ENCODE assay signal across 18 cellular contexts in genomic region chr16:78890496-78890895, GRCh38.
DNase-seq lines count a peak whose midpoint lies in the region; ATAC-seq and TF ChIP-seq lines count a peak whose summit lies in the region.
"Had no signal": no experiment of that assay in that cellular context is flagged by ENCODE, and none has a peak within 500 bp of the region (broad histone marks: within the 10 kb centered on the region; RNA-seq: fewer than 3 reads in every experiment).

No MANE protein-coding gene starts in this region.

- no peaks in the 10 kb centered on the region for H3K27me3 Mint-ChIP-seq in activated CD8-positive, alpha-beta T cell treated with anti-CD3 and anti-CD28 coated beads for 36 hours
- no peaks in the 10 kb centered on the region for H3K27me3 Mint-ChIP-seq in activated CD8-positive, alpha-beta T cell treated with anti-CD3 and anti-CD28 coated beads, Interleukin-2, amount 10 ng/mL, durations not matched to agents 7 days and 5 days (ENCODE audit: low read depth)
- H3K27me3 Mint-ChIP-seq in CD4-positive, alpha-beta T cell = no peaks in the 10 kb centered on the region
- H3K27me3 Mint-ChIP-seq in WTC11 (ENCODE audit: low read depth) = no peaks in the 10 kb centered on the region
- no peaks in the 10 kb centered on the region for H3K27me3 Mint-ChIP-seq in naive B cell

- H3K4me3 Mint-ChIP-seq in activated CD8-positive, alpha-beta T cell treated with anti-CD3 and anti-CD28 coated beads for 36 hours = no peak overlapping the region
- H3K4me3 Mint-ChIP-seq in activated CD8-positive, alpha-beta T cell treated with anti-CD3 and anti-CD28 coated beads, Interleukin-2, amount 10 ng/mL, durations not matched to agents 7 days and 5 days = no peak overlapping the region
- H3K4me3 Mint-ChIP-seq in CD4-positive, alpha-beta T cell = no peak overlapping the region
- H3K4me3 Mint-ChIP-seq in WTC11 (no peak overlapping the region), naive B cell (peak overlapping the region in 5 of 8 donors; percentile 7 to 80 (median 64))

- H3K27ac ChIP-seq in CD4-positive, alpha-beta T cell (ENCODE audit: low read depth, low read length) = no peak overlapping the region
- H3K27ac ChIP-seq: A549 had no signal

- H3K4me1 Mint-ChIP-seq in activated CD8-positive, alpha-beta T cell treated with anti-CD3 and anti-CD28 coated beads for 36 hours (ENCODE audit: low read depth) = peaks cover 23% of the 10 kb centered on the region
- peaks cover 4% of the 10 kb centered on the region for H3K4me1 Mint-ChIP-seq in activated CD8-positive, alpha-beta T cell treated with anti-CD3 and anti-CD28 coated beads, Interleukin-2, amount 10 ng/mL, durations not matched to agents 7 days and 5 days (ENCODE audit: low read depth)
- peaks cover 32% of the 10 kb centered on the region for H3K4me1 Mint-ChIP-seq in CD4-positive, alpha-beta T cell (ENCODE audit: low read depth)
- H3K4me1 Mint-ChIP-seq in WTC11 (peaks cover 42% of the 10 kb centered on the region), naive B cell (peaks cover 26 to 46% (median 39%) of the 10 kb centered on the region in 3 donors)

- H3K9me3 ChIP-seq in CD4-positive, alpha-beta T cell (ENCODE audit: control insufficient read depth, low read length) = no peaks in the 10 kb centered on the region
- H3K9me3 ChIP-seq: A549 had no signal

- intact Hi-C loops in activated CD8-positive, alpha-beta T cell treated with anti-CD3 and anti-CD28 coated beads for 36 hours (cut with micrococcal nuclease) = loop anchor here (10.0 kb wide), 1 partner anchor 116 kb away; no protein-coding TSS in a partner anchor
- intact Hi-C loops in CD4-positive, alpha-beta T cell (cut with DNase I, micrococcal nuclease) = no loop called here

- peaks cover 4% of the 10 kb centered on the region for H3K9me3 Mint-ChIP-seq in activated CD8-positive, alpha-beta T cell treated with anti-CD3 and anti-CD28 coated beads for 36 hours
- H3K9me3 Mint-ChIP-seq in activated CD8-positive, alpha-beta T cell treated with anti-CD3 and anti-CD28 coated beads, Interleukin-2, amount 10 ng/mL, durations not matched to agents 7 days and 5 days (ENCODE audit: insufficient read depth) = no peaks in the 10 kb centered on the region
- H3K9me3 Mint-ChIP-seq in CD4-positive, alpha-beta T cell = peaks cover 2% of the 10 kb centered on the region
- H3K9me3 Mint-ChIP-seq in WTC11 = no peaks in the 10 kb centered on the region
- peaks cover 0 to 2% (median 0%) of the 10 kb centered on the region in 7 donors for H3K9me3 Mint-ChIP-seq in naive B cell

- H3K27me3 ChIP-seq in CD4-positive, alpha-beta T cell (ENCODE audit: control insufficient read depth, insufficient read depth, low read length) = no peaks in the 10 kb centered on the region

- POLR2A ChIA-PET in activated CD8-positive, alpha-beta T cell treated with anti-CD3 and anti-CD28 coated beads for 36 hours (lab: Charles Lee) = no interaction called here
- POLR2A ChIA-PET in activated CD8-positive, alpha-beta T cell treated with anti-CD3 and anti-CD28 coated beads, Interleukin-2, amount 10 ng/mL, durations not matched to agents 7 days and 5 days (lab: Charles Lee) = interaction anchor here (0.7 kb wide), 1 partner anchor 274 kb away, joined by 3 read pairs; no protein-coding TSS in a partner anchor
- POLR2A ChIA-PET in CD4-positive, alpha-beta T cell (lab: Charles Lee) = no interaction called here
- POLR2A ChIA-PET in WTC11 (lab: Charles Lee) = no interaction called here

- CTCF ChIA-PET in activated CD8-positive, alpha-beta T cell treated with anti-CD3 and anti-CD28 coated beads for 36 hours (lab: Charles Lee) = no interaction called here
- CTCF ChIA-PET in activated CD8-positive, alpha-beta T cell treated with anti-CD3 and anti-CD28 coated beads, Interleukin-2, amount 10 ng/mL, durations not matched to agents 7 days and 5 days (lab: Charles Lee) = no interaction called here
- CTCF ChIA-PET in CD4-positive, alpha-beta T cell (lab: Charles Lee) = no interaction called here
- CTCF ChIA-PET in WTC11 (lab: Charles Lee) = no interaction called here

- no peak for TF ChIP-seq CTCF in activated CD8-positive, alpha-beta T cell treated with anti-CD3 and anti-CD28 coated beads for 36 hours (IDR thresholded peaks at IDR 0.05)
- TF ChIP-seq CTCF in CD4-positive, alpha-beta T cell (IDR thresholded peaks at IDR 0.05) = no peak
- TF ChIP-seq CTCF in WTC11 (IDR thresholded peaks at IDR 0.05) = no peak

- no peak for DNase-seq in activated CD8-positive, alpha-beta T cell treated with anti-CD3 and anti-CD28 coated beads for 36 hours
- DNase-seq in activated CD8-positive, alpha-beta T cell treated with anti-CD3 and anti-CD28 coated beads, Interleukin-2, amount 10 ng/mL, durations not matched to agents 7 days and 5 days = no peak
- no peak for DNase-seq in CD4-positive, alpha-beta T cell
- DNase-seq in WTC11 (ENCODE audit: low spot score) (no peak), naive B cell (peak; percentile 8), DMS79 treated with DMSO at 0.1 percent for 48 hours (lab: John Stamatoyannopoulos, UW) (no peak)
- DNase-seq: COR-L47, H7, KG1, NCI-H1436, NCI-H2029, NCI-H2171 treated with DMSO at 0.1 percent for 48 hours, NCI-H510A, NCI-H774 had no signal

- no peak for ATAC-seq in activated CD8-positive, alpha-beta T cell treated with anti-CD3 and anti-CD28 coated beads for 36 hours
- no peak for ATAC-seq in activated CD8-positive, alpha-beta T cell treated with anti-CD3 and anti-CD28 coated beads, Interleukin-2, amount 10 ng/mL, durations not matched to agents 7 days and 5 days
- ATAC-seq in CD4-positive, alpha-beta T cell (ENCODE audit: poor library complexity) = no peak
- ATAC-seq in WTC11 (no peak), naive B cell (ENCODE audit: low read depth in 2 of 2) (peak; percentile 61 to 63), GM21619 (IDR thresholded peaks at IDR 0.05; ENCODE audit: unreplicated experiment) (no peak), HG02973 (IDR thresholded peaks at IDR 0.05; ENCODE audit: unreplicated experiment) (no peak)
- ATAC-seq: A549, HepG2 had no signal

- peak overlapping the region; percentile 71 for H3K27ac Mint-ChIP-seq in activated CD8-positive, alpha-beta T cell treated with anti-CD3 and anti-CD28 coated beads for 36 hours
- no peak overlapping the region for H3K27ac Mint-ChIP-seq in activated CD8-positive, alpha-beta T cell treated with anti-CD3 and anti-CD28 coated beads, Interleukin-2, amount 10 ng/mL, durations not matched to agents 7 days and 5 days
- peak overlapping the region; percentile 43 for H3K27ac Mint-ChIP-seq in CD4-positive, alpha-beta T cell
- H3K27ac Mint-ChIP-seq in WTC11 = peak overlapping the region; percentile 1; the same call in 1 of the 2 replicates
- H3K27ac Mint-ChIP-seq in naive B cell = peak overlapping the region; percentile 74 to 95 (median 86)

- peaks cover 2% of the 10 kb centered on the region for H3K36me3 Mint-ChIP-seq in activated CD8-positive, alpha-beta T cell treated with anti-CD3 and anti-CD28 coated beads for 36 hours (ENCODE audit: low read depth)
- no peaks in the 10 kb centered on the region for H3K36me3 Mint-ChIP-seq in activated CD8-positive, alpha-beta T cell treated with anti-CD3 and anti-CD28 coated beads, Interleukin-2, amount 10 ng/mL, durations not matched to agents 7 days and 5 days (ENCODE audit: low read depth)
- no peaks in the 10 kb centered on the region for H3K36me3 Mint-ChIP-seq in CD4-positive, alpha-beta T cell (ENCODE audit: low read depth)
- H3K36me3 Mint-ChIP-seq in WTC11 (no peaks in the 10 kb centered on the region), naive B cell (peaks cover 0 to 4% of the 10 kb centered on the region in 2 donors)

TF ChIP-seq in WTC11, 78 proteins besides CTCF, POLR2A, EP300 and RAD21 (continues in another document):
- TF ChIP-seq PRRX2 (CRISPR knock-in tag; IDR thresholded peaks at IDR 0.05) (no peak), TEAD4 (CRISPR knock-in tag; IDR thresholded peaks at IDR 0.05) (no peak), AFF4 (CRISPR knock-in tag; IDR thresholded peaks at IDR 0.05; ENCODE audit: borderline replicate concordance) (no peak), IRF2 (CRISPR knock-in tag; IDR thresholded peaks at IDR 0.05; ENCODE audit: borderline replicate concordance, low read depth) (no peak), SOX15 (CRISPR knock-in tag; IDR thresholded peaks at IDR 0.05) (no peak)
- TF ChIP-seq, protein P1, sequence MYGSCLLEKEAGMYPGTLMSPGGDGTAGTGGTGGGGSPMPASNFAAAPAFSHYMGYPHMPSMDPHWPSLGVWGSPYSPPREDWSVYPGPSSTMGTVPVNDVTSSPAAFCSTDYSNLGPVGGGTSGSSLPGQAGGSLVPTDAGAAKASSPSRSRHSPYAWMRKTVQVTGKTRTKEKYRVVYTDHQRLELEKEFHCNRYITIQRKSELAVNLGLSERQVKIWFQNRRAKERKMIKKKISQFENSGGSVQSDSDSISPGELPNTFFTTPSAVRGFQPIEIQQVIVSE (CRISPR knock-in tag; IDR thresholded peaks at IDR 0.05; ENCODE audit: borderline replicate concordance) = no peak

Comparison
In these comparisons a context has a peak if more than half of its experiments do, and no peak if none do; other contexts are left out.
1. ATAC-seq: peak in naive B cell (2 of 2); none in activated CD8-positive, alpha-beta T cell treated with anti-CD3 and anti-CD28 coated beads for 36 hours (single experiment), activated CD8-positive, alpha-beta T cell treated with anti-CD3 and anti-CD28 coated beads, Interleukin-2, amount 10 ng/mL, durations not matched to agents 7 days and 5 days (single experiment), CD4-positive, alpha-beta T cell (single experiment), WTC11 (single experiment), GM21619 (single experiment) and HG02973 (single experiment).
2. H3K4me3 Mint-ChIP-seq: peak in naive B cell (5 of 8); none in activated CD8-positive, alpha-beta T cell treated with anti-CD3 and anti-CD28 coated beads for 36 hours (single experiment), activated CD8-positive, alpha-beta T cell treated with anti-CD3 and anti-CD28 coated beads, Interleukin-2, amount 10 ng/mL, durations not matched to agents 7 days and 5 days (single experiment), CD4-positive, alpha-beta T cell (single experiment) and WTC11 (single experiment).